Comparison of ENCODE assay signal across 29 cellular contexts in genomic region chr5:38641003-38641402, GRCh38.
DNase-seq lines count a peak whose midpoint lies in the region; ATAC-seq and TF ChIP-seq lines count a peak whose summit lies in the region.
"Had no signal": no experiment of that assay in that cellular context is flagged by ENCODE, and none has a peak within 500 bp of the region (broad histone marks: within the 10 kb centered on the region; RNA-seq: fewer than 3 reads in every experiment).

No MANE protein-coding gene starts in this region.

- no peak overlapping the region for H3K27ac Mint-ChIP-seq in glutamatergic neuron (ENCODE audit: unreplicated experiment)
- H3K27ac Mint-ChIP-seq in activated naive CD4-positive, alpha-beta T cell treated with anti-CD3 and anti-CD28 coated beads, Interleukin-2, amount 50 U/mL, for 72 hours: no peak overlapping the region
- H3K27ac Mint-ChIP-seq in stimulated activated effector memory CD8-positive, alpha-beta T cell treated with anti-CD3 and anti-CD28 coated beads, Interleukin-12 subunit alpha, Interleukin-12 subunit beta, amount 100 ng/mL, for 72 hours: no peak overlapping the region
- H3K27ac Mint-ChIP-seq: activated naive CD4-positive, alpha-beta T cell treated with anti-CD3 and anti-CD28 coated beads for 36 hours; IgD-negative memory B cell; progenitor cell of endocrine pancreas; T-helper 17 cell had no signal

- H3K4me3 ChIP-seq in astrocyte of the cerebellum (ENCODE audit: low read depth, low read length): no peak overlapping the region
- H3K4me3 ChIP-seq in skeletal muscle cell (ENCODE audit: low read depth, low read length): no peak overlapping the region
- no peak overlapping the region for H3K4me3 ChIP-seq in lower lobe of right lung
- H3K4me3 ChIP-seq: BLaER1, skin epidermis, suprapubic skin had no signal

- no peak for TF ChIP-seq CTCF in astrocyte of the cerebellum (IDR thresholded peaks at IDR 0.05; ENCODE audit: low read depth, low read length, missing control alignments)
- TF ChIP-seq CTCF in glutamatergic neuron (IDR thresholded peaks at IDR 0.05; ENCODE audit: partially characterized antibody, unreplicated experiment): no peak
- no peak for TF ChIP-seq CTCF in lower lobe of right lung (IDR thresholded peaks at IDR 0.05)

- H3K4me1 ChIP-seq in lower lobe of right lung: no peaks in the 10 kb centered on the region
- H3K4me1 ChIP-seq: BLaER1 had no signal

- H3K36me3 Mint-ChIP-seq in glutamatergic neuron (ENCODE audit: unreplicated experiment): no peaks in the 10 kb centered on the region
- peaks cover 0 to 7% of the 10 kb centered on the region in 2 donors for H3K36me3 Mint-ChIP-seq in activated naive CD4-positive, alpha-beta T cell treated with anti-CD3 and anti-CD28 coated beads, Interleukin-2, amount 50 U/mL, for 72 hours
- H3K36me3 Mint-ChIP-seq in stimulated activated effector memory CD8-positive, alpha-beta T cell treated with anti-CD3 and anti-CD28 coated beads, Interleukin-12 subunit alpha, Interleukin-12 subunit beta, amount 100 ng/mL, for 72 hours: no peaks in the 10 kb centered on the region
- H3K36me3 Mint-ChIP-seq: IgD-negative memory B cell had no signal

- DNase-seq in H4 (ENCODE audit: low spot score) (peak; percentile 54), astrocyte of the cerebellum (ENCODE audit: low read depth) (peak; percentile 55), glutamatergic neuron (peak; percentile 25), skeletal muscle cell (ENCODE audit: low read depth) (peak; percentile 6), lower lobe of right lung (no peak), ecto neural progenitor cell (ENCODE audit: low spot score) (no peak)
- DNase-seq in activated naive CD4-positive, alpha-beta T cell treated with anti-CD3 and anti-CD28 coated beads, Interleukin-2, amount 50 U/mL, for 72 hours (ENCODE audit: low spot score in 2 of 2): no peak
- no peak for DNase-seq in stimulated activated effector memory CD8-positive, alpha-beta T cell treated with anti-CD3 and anti-CD28 coated beads, Interleukin-12 subunit alpha, Interleukin-12 subunit beta, amount 100 ng/mL, for 72 hours (ENCODE audit: low spot score in 2 of 2)
- DNase-seq: ACHN; activated CD4-positive, alpha-beta T cell treated with anti-CD3 and anti-CD28 coated beads for 48 hours; activated naive CD4-positive, alpha-beta T cell treated with anti-CD3 and anti-CD28 coated beads for 36 hours; activated T-cell treated with anti-CD3 and anti-CD28 coated beads, Interleukin-2, amount 50 U/mL, for 4 hours; Calu3; effector memory CD4-positive, alpha-beta T cell; erythroblast; left ventricle myocardium superior; NCI-H1417; NCI-H2081; NCI-H345; NCI-H748 treated with DMSO at 0.1 percent for 48 hours; SK-N-SH; stimulated activated CD4-positive, alpha-beta T cell treated with anti-CD3 and anti-CD28 coated beads, Interleukin-2, amount 100 ng/mL, for 24 hours; T-helper 17 cell had no signal

- no peaks in the 10 kb centered on the region for H3K9me3 Mint-ChIP-seq in glutamatergic neuron (ENCODE audit: unreplicated experiment)
- peaks cover 3 to 4% of the 10 kb centered on the region in 2 donors for H3K9me3 Mint-ChIP-seq in activated naive CD4-positive, alpha-beta T cell treated with anti-CD3 and anti-CD28 coated beads, Interleukin-2, amount 50 U/mL, for 72 hours
- no peaks in the 10 kb centered on the region for H3K9me3 Mint-ChIP-seq in stimulated activated effector memory CD8-positive, alpha-beta T cell treated with anti-CD3 and anti-CD28 coated beads, Interleukin-12 subunit alpha, Interleukin-12 subunit beta, amount 100 ng/mL, for 72 hours
- H3K9me3 Mint-ChIP-seq: activated T-cell treated with anti-CD3 and anti-CD28 coated beads, Interleukin-2, amount 50 U/mL, for 4 hours had no signal

- no peak for ATAC-seq in activated naive CD4-positive, alpha-beta T cell treated with anti-CD3 and anti-CD28 coated beads, Interleukin-2, amount 50 U/mL, for 72 hours
- no peak for ATAC-seq in lower lobe of right lung
- ATAC-seq in stimulated activated effector memory CD8-positive, alpha-beta T cell treated with anti-CD3 and anti-CD28 coated beads, Interleukin-12 subunit alpha, Interleukin-12 subunit beta, amount 100 ng/mL, for 72 hours: no peak
- ATAC-seq: activated T-cell treated with anti-CD3 and anti-CD28 coated beads, Interleukin-2, amount 50 U/mL, for 4 hours; HCT116; left ventricle myocardium superior; T-helper 17 cell had no signal

- no peaks in the 10 kb centered on the region for H3K27me3 ChIP-seq in lower lobe of right lung (ENCODE audit: low read depth)
- H3K27me3 ChIP-seq: BLaER1 had no signal

- no peaks in the 10 kb centered on the region for H3K9me3 ChIP-seq in lower lobe of right lung
- H3K9me3 ChIP-seq: BLaER1, SK-N-SH, suprapubic skin had no signal

- peaks cover 10% of the 10 kb centered on the region for H3K4me1 Mint-ChIP-seq in glutamatergic neuron (ENCODE audit: low read depth, unreplicated experiment)
- H3K4me1 Mint-ChIP-seq in stimulated activated effector memory CD8-positive, alpha-beta T cell treated with anti-CD3 and anti-CD28 coated beads, Interleukin-12 subunit alpha, Interleukin-12 subunit beta, amount 100 ng/mL, for 72 hours: no peaks in the 10 kb centered on the region
- H3K4me1 Mint-ChIP-seq: IgD-negative memory B cell, T-helper 17 cell had no signal

- no peaks in the 10 kb centered on the region for H3K27me3 Mint-ChIP-seq in glutamatergic neuron (ENCODE audit: unreplicated experiment)
- H3K27me3 Mint-ChIP-seq: progenitor cell of endocrine pancreas had no signal

- intact Hi-C loops in lower lobe of right lung (cut with DNase I): no loop called here

- in situ Hi-C loops in astrocyte of the cerebellum (cut with HindIII; ENCODE audit: low sequenced_read_pairs): no loop called here

- H3K4me3 Mint-ChIP-seq in glutamatergic neuron (ENCODE audit: unreplicated experiment): no peak overlapping the region
- no peak overlapping the region for H3K4me3 Mint-ChIP-seq in stimulated activated effector memory CD8-positive, alpha-beta T cell treated with anti-CD3 and anti-CD28 coated beads, Interleukin-12 subunit alpha, Interleukin-12 subunit beta, amount 100 ng/mL, for 72 hours
- H3K4me3 Mint-ChIP-seq: activated naive CD4-positive, alpha-beta T cell treated with anti-CD3 and anti-CD28 coated beads for 36 hours; activated T-cell treated with anti-CD3 and anti-CD28 coated beads, Interleukin-2, amount 50 U/mL, for 4 hours; IgD-negative memory B cell; T-helper 17 cell had no signal

- H3K36me3 ChIP-seq in lower lobe of right lung: no peaks in the 10 kb centered on the region
- H3K36me3 ChIP-seq: BLaER1, suprapubic skin had no signal

- no peak overlapping the region for H3K27ac ChIP-seq in lower lobe of right lung
- H3K27ac ChIP-seq: BLaER1 had no signal

Comparison
In these comparisons a context has a peak if more than half of its experiments do, and no peak if none do; other contexts are left out.
1. DNase-seq: peak in H4 (single experiment), astrocyte of the cerebellum (single experiment), glutamatergic neuron (single experiment) and skeletal muscle cell (single experiment); none in activated naive CD4-positive, alpha-beta T cell treated with anti-CD3 and anti-CD28 coated beads, Interleukin-2, amount 50 U/mL, for 72 hours (0 of 2), lower lobe of right lung (single experiment), stimulated activated effector memory CD8-positive, alpha-beta T cell treated with anti-CD3 and anti-CD28 coated beads, Interleukin-12 subunit alpha, Interleukin-12 subunit beta, amount 100 ng/mL, for 72 hours (0 of 2) and ecto neural progenitor cell (single experiment).